In genomic region chr13:99969368-99969933, GRCh38 we compare ENCODE assay signal across 10 cellular contexts. TPM values are rescaled to one million over a fixed set of nuclear protein-coding genes. Genes with fewer than 3 reads are reported as not detected.
DNase-seq lines count a peak whose midpoint lies in the region; ATAC-seq lines count a peak whose summit lies in the region.
"Had no signal": no experiment of that assay in that cellular context is flagged by ENCODE, and none has a peak within 500 bp of the region (broad histone marks: within the 10 kb centered on the region; RNA-seq: fewer than 3 reads in every experiment).

No MANE protein-coding gene starts in this region.

- H3K27me3 Mint-ChIP-seq in activated CD8-positive, alpha-beta memory T cell treated with anti-CD3 and anti-CD28 coated beads, Interleukin-2, amount 10 ng/mL, durations not matched to agents 7 days and 5 days, result peaks cover 75% of the 10 kb centered on the region
- peaks cover 67% of the 10 kb centered on the region for H3K27me3 Mint-ChIP-seq in activated T-cell treated with anti-CD3 and anti-CD28 coated beads, Interleukin-2, amount 50 U/mL, for 4 hours (ENCODE audit: low read depth)

- H3K4me1 Mint-ChIP-seq in activated CD8-positive, alpha-beta memory T cell treated with anti-CD3 and anti-CD28 coated beads, Interleukin-2, amount 10 ng/mL, durations not matched to agents 7 days and 5 days, result peaks cover 16% of the 10 kb centered on the region
- peaks cover 18% of the 10 kb centered on the region for H3K4me1 Mint-ChIP-seq in activated T-cell treated with anti-CD3 and anti-CD28 coated beads, Interleukin-2, amount 50 U/mL, for 4 hours (ENCODE audit: low read depth)

- H3K9me3 ChIP-seq in iPS-15b (ENCODE audit: control insufficient read depth, insufficient read depth, low read length) (no peaks in the 10 kb centered on the region), subcutaneous abdominal adipose tissue (ENCODE audit: control insufficient read depth in 5 of 5, low read length in 5 of 5) (no peaks in the 10 kb centered on the region)
- H3K9me3 ChIP-seq: pancreas had no signal

- no peak for DNase-seq in activated CD8-positive, alpha-beta memory T cell treated with anti-CD3 and anti-CD28 coated beads, Interleukin-2, amount 10 ng/mL, durations not matched to agents 7 days and 5 days
- DNase-seq in activated CD8-positive, alpha-beta memory T cell treated with anti-CD3 and anti-CD28 coated beads, Interleukin-2, amount 50 U/mL, for 48 hours, result no peak
- DNase-seq in activated T-cell treated with anti-CD3 and anti-CD28 coated beads, Interleukin-2, amount 50 U/mL, for 4 hours, result no peak
- no peak for DNase-seq in HuH-7.5 (ENCODE audit: low spot score)
- DNase-seq: AML-193 had no signal

- H3K27ac Mint-ChIP-seq in activated CD8-positive, alpha-beta memory T cell treated with anti-CD3 and anti-CD28 coated beads, Interleukin-2, amount 10 ng/mL, durations not matched to agents 7 days and 5 days, result peak overlapping the region; percentile 84

- H3K9ac ChIP-seq in iPS-15b (ENCODE audit: low read depth, low read length), result peak overlapping the region; percentile 24
- no peak overlapping the region for H3K9ac ChIP-seq in subcutaneous abdominal adipose tissue (ENCODE audit: low read length in 5 of 5)

- CTCF ChIA-PET in activated CD8-positive, alpha-beta memory T cell treated with anti-CD3 and anti-CD28 coated beads, Interleukin-2, amount 10 ng/mL, durations not matched to agents 7 days and 5 days (lab: Charles Lee), result interaction anchor here (1.4 to 2.1 kb wide), 2 partner anchors 31 to 313 kb away, joined by 3 to 10 read pairs; no protein-coding TSS in a partner anchor

- peaks cover 66% of the 10 kb centered on the region for H3K27me3 ChIP-seq in iPS-15b (ENCODE audit: control insufficient read depth, insufficient read depth, low read length)
- peaks cover 52 to 79% (median 68%) of the 10 kb centered on the region in 5 donors for H3K27me3 ChIP-seq in subcutaneous abdominal adipose tissue (ENCODE audit: control insufficient read depth in 5 of 5, insufficient read depth in 4 of 5, low read length in 5 of 5)

- H3K36me3 Mint-ChIP-seq in activated CD8-positive, alpha-beta memory T cell treated with anti-CD3 and anti-CD28 coated beads, Interleukin-2, amount 10 ng/mL, durations not matched to agents 7 days and 5 days, result peaks cover 10% of the 10 kb centered on the region
- H3K36me3 Mint-ChIP-seq in activated T-cell treated with anti-CD3 and anti-CD28 coated beads, Interleukin-2, amount 50 U/mL, for 4 hours (ENCODE audit: insufficient read depth), result peaks cover 2% of the 10 kb centered on the region

- H3K4me1 ChIP-seq in iPS-15b (ENCODE audit: control insufficient read depth, insufficient read depth, low read length), result peaks cover 33% of the 10 kb centered on the region
- H3K4me1 ChIP-seq in subcutaneous abdominal adipose tissue (ENCODE audit: control insufficient read depth in 5 of 5, insufficient read depth in 5 of 5, low read length in 5 of 5), result peaks cover 1 to 35% (median 27%) of the 10 kb centered on the region in 5 donors

- no peak for ATAC-seq in activated CD8-positive, alpha-beta memory T cell treated with anti-CD3 and anti-CD28 coated beads, Interleukin-2, amount 10 ng/mL, durations not matched to agents 7 days and 5 days
- no peak for ATAC-seq in activated T-cell treated with anti-CD3 and anti-CD28 coated beads, Interleukin-2, amount 50 U/mL, for 4 hours
- ATAC-seq in GM18519 (IDR thresholded peaks at IDR 0.05; ENCODE audit: low FRiP score, unreplicated experiment) (no peak), HG02852 (IDR thresholded peaks at IDR 0.05; ENCODE audit: unreplicated experiment) (no peak)

- H3K4me3 ChIP-seq in iPS-15b (ENCODE audit: low read depth, low read length) (peak overlapping the region; percentile 87), subcutaneous abdominal adipose tissue (ENCODE audit: low read depth in 1 of 5, low read length in 5 of 5) (peak overlapping the region in 3 of 5 donors; percentile 22 to 56 (median 29))

- H3K27ac ChIP-seq in subcutaneous abdominal adipose tissue (ENCODE audit: low read depth, low read length), result no peak overlapping the region
- H3K27ac ChIP-seq: pancreas had no signal

- peak overlapping the region; percentile 67 for H3K4me3 Mint-ChIP-seq in activated CD8-positive, alpha-beta memory T cell treated with anti-CD3 and anti-CD28 coated beads, Interleukin-2, amount 10 ng/mL, durations not matched to agents 7 days and 5 days
- H3K4me3 Mint-ChIP-seq in activated T-cell treated with anti-CD3 and anti-CD28 coated beads, Interleukin-2, amount 50 U/mL, for 4 hours, result peak overlapping the region; percentile 73

- no peaks in the 10 kb centered on the region for H3K9me3 Mint-ChIP-seq in activated CD8-positive, alpha-beta memory T cell treated with anti-CD3 and anti-CD28 coated beads, Interleukin-2, amount 10 ng/mL, durations not matched to agents 7 days and 5 days (ENCODE audit: low read depth)
- H3K9me3 Mint-ChIP-seq in activated T-cell treated with anti-CD3 and anti-CD28 coated beads, Interleukin-2, amount 50 U/mL, for 4 hours, result peaks cover 16% of the 10 kb centered on the region

- H3K36me3 ChIP-seq in iPS-15b (ENCODE audit: control insufficient read depth, insufficient read depth, low read length), result peaks cover 6% of the 10 kb centered on the region
- H3K36me3 ChIP-seq in subcutaneous abdominal adipose tissue (ENCODE audit: control insufficient read depth in 5 of 5, insufficient read depth in 5 of 5, low read length in 5 of 5), result no peaks in the 10 kb centered on the region
- H3K36me3 ChIP-seq: pancreas had no signal

RNA-seq across cellular contexts. Expression of gene ZIC5, which starts 2.1 kb away (rescaled TPM):
- not detected for total RNA-seq in activated CD8-positive, alpha-beta memory T cell treated with anti-CD3 and anti-CD28 coated beads, Interleukin-2, amount 10 ng/mL, durations not matched to agents 7 days and 5 days
- not detected for total RNA-seq in activated T-cell treated with anti-CD3 and anti-CD28 coated beads, Interleukin-2, amount 50 U/mL, for 4 hours

RNA-seq across cellular contexts. Expression of gene ZIC2, which starts 12.1 kb away (rescaled TPM):
- 1 to 10 TPM in 1 of 2 experiments, under 1 TPM in 1; 0.26 to 1.6 TPM for total RNA-seq in activated CD8-positive, alpha-beta memory T cell treated with anti-CD3 and anti-CD28 coated beads, Interleukin-2, amount 10 ng/mL, durations not matched to agents 7 days and 5 days
- under 1 TPM in 2 of 3 donors, not detected in 1; 0.13 to 0.21 TPM for total RNA-seq in activated T-cell treated with anti-CD3 and anti-CD28 coated beads, Interleukin-2, amount 50 U/mL, for 4 hours
